8 cellular contexts compared by ENCODE assay signal in the genomic region with DNA sequence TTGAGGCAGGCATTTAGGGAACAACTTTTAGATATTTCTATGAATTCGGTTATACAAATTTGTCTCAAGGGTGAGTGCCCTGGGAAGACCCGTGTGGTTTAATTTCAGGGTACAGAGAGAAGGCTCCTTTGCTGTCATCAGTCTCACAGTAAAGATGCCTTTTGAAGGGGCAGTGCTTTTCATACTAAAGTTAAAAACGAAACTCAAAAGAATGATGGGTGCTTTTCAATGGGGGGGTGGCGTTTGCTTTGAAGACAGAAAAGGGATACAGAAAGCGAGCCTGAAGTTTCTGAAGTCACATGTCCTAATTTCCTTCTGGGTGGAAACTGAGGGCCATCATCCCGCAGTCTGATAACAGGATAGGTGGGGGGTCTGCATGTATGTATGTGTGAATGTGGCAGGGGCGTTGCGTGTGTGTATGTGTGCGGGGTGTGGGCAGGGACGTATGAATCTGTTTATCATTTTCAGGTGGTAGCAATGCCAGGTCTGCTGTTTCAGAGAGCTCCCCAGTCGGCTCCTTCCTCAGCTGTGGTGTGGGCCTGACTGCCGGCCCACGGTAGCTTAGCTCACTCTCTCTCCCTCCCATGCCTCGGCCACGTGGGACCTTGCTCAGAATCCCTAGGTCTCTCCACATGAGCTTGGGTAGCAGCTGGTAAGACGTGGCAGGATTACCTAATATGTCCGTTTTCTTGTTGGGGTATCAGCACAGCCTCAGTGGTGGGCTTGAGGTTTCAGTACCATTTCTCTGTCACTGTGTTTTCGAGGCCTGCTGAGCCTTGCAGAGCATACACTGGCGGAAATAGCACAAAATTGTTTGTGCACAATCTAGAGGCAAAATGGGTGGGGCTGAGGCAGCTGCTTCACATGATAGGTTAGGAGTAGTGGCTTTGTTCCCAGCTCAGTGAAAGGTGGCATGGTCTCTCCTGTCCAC. TPM values are rescaled to one million over a fixed set of nuclear protein-coding genes. Genes with fewer than 3 reads are reported as not detected.
DNase-seq lines count a peak whose midpoint lies in the region; ATAC-seq, FAIRE-seq and TF ChIP-seq lines count a peak whose summit lies in the region.

No MANE protein-coding gene starts in this region.

- ATAC-seq in GM21360 (IDR thresholded peaks at IDR 0.05; ENCODE audit: unreplicated experiment) (peak; percentile 29), GM12878 (peak; percentile 43)

- H3K79me2 ChIP-seq in GM12878 (ENCODE audit: control insufficient read depth, insufficient read depth, low read length) = no peaks in the 10 kb centered on the region

- intact Hi-C loops in GM12878 (cut with micrococcal nuclease; ENCODE audit: unreplicated experiment) = no loop called here
- intact Hi-C loops in sigmoid colon (cut with DNase I) = no loop called here

- CTCF ChIA-PET in GM12878 (lab: Yijun Ruan, JAX) = interaction anchor here (0.6 to 1.9 kb wide), 6 partner anchors 16 to 1737 kb away, joined by 3 to 8 read pairs (median 3); no protein-coding TSS in a partner anchor

- SMC1A ChIA-PET in GM12878 (lab: Charles Lee; ENCODE audit: uncharacterized antibody, unreplicated experiment) = interaction anchor here (0.9 to 1.9 kb wide), 2 partner anchors 12 to 14 kb away, joined by 3 to 4 read pairs; no protein-coding TSS in a partner anchor

- H3K9me3 ChIP-seq in GM12878 (replicated peaks; ENCODE audit: control insufficient read depth, insufficient read depth, low read length) (no peaks in the 10 kb centered on the region; the same call in 2 of the 3 replicates), sigmoid colon (no peaks in the 10 kb centered on the region)

- POLR2A ChIA-PET in GM12878 (lab: Charles Lee) = no interaction called here

- TF ChIP-seq CTCF in GM12878 (IDR thresholded peaks at IDR 0.05 in 2 of 3, conservative IDR thresholded peaks at IDR 0.05 in 1 of 3; ENCODE audit: control insufficient read depth in 2 of 3, extremely low read depth in 1 of 3, insufficient read depth in 1 of 3, low read depth in 3 of 3, low read length in 3 of 3) (no peak), sigmoid colon (IDR thresholded peaks at IDR 0.05) (no peak), D721Med (IDR thresholded peaks at IDR 0.05; ENCODE audit: insufficient read depth, missing control alignments) (no peak)

- H4K20me1 ChIP-seq in GM12878 (ENCODE audit: control insufficient read depth, insufficient read depth) = no peaks in the 10 kb centered on the region

- H3K36me3 ChIP-seq in GM12878 (ENCODE audit: control insufficient read depth in 2 of 2, insufficient read depth in 2 of 2, low read length in 1 of 2) = no peaks in the 10 kb centered on the region
- H3K36me3 ChIP-seq in sigmoid colon = no peaks in the 10 kb centered on the region

- TF ChIP-seq EP300 in GM12878 (IDR thresholded peaks at IDR 0.05; ENCODE audit: borderline replicate concordance in 1 of 2, control insufficient read depth in 1 of 2, low read depth in 2 of 2, low read length in 2 of 2) (no peak), sigmoid colon (IDR thresholded peaks at IDR 0.05) (no peak)

- H3K27me3 ChIP-seq in GM12878 (replicated peaks in 1 of 2; ENCODE audit: control insufficient read depth in 2 of 2, insufficient read depth in 2 of 2, low read length in 1 of 2) (peaks cover 0 to 10% of the 10 kb centered on the region in 2 experiments; a peak in 3 of 4 replicates), sigmoid colon (no peaks in the 10 kb centered on the region)

- WGBS in GM12878 (ENCODE audit: insufficient coverage, insufficient replicate concordance, low lambda C conversion rate, missing lambda C conversion rate) = 3% methylated on average over 19 of the region's 19 CpGs
- WGBS in sigmoid colon, 2 donors = 60 to 79% methylated on average over 19 of the region's 19 CpGs

- no peak overlapping the region for H2AFZ ChIP-seq in GM12878 (ENCODE audit: control insufficient read depth, low read depth, low read length)

- peak overlapping the region; percentile 29 for H3K27ac ChIP-seq in GM12878 (ENCODE audit: control insufficient read depth, insufficient read depth)
- peak overlapping the region in 2 of 4 donors; percentile 57 to 68 for H3K27ac ChIP-seq in sigmoid colon

- FAIRE-seq in GM12878 (lab: Jason Lieb, UNC) (no peak), D721Med (lab: Jason Lieb, UNC) (no peak)

- in situ Hi-C loops in GM12878 (cut with MboI) = no loop called here

- no peak for TF ChIP-seq RAD21 in GM12878 (IDR thresholded peaks at IDR 0.05; ENCODE audit: insufficient read depth, low read depth, low read length)

- TF ChIP-seq POLR2A in GM12878 (IDR thresholded peaks at IDR 0.05; ENCODE audit: low read depth, low read length) (peak; percentile 26; the same call in 1 of the 2 replicates), sigmoid colon (IDR thresholded peaks at IDR 0.05) (no peak)

- RAD21 ChIA-PET in GM12878 (lab: Charles Lee; ENCODE audit: unreplicated experiment) = interaction anchor here (1.2 kb wide), 1 partner anchor 16 kb away, joined by 4 read pairs; no protein-coding TSS in a partner anchor

- no peak overlapping the region for H3K9ac ChIP-seq in GM12878 (ENCODE audit: control insufficient read depth, insufficient read depth, low read length)

- DNase-seq in NCI-H2029 (lab: John Stamatoyannopoulos, UW) = peak; percentile 80
- DNase-seq in GM12878 (ENCODE audit: low read depth, low spot score) = no peak
- DNase-seq in stimulated activated naive CD4-positive, alpha-beta T cell (lab: John Stamatoyannopoulos, UW) = peak; percentile 25 to 61 (median 40)
- no peak for DNase-seq in cerebellum (ENCODE audit: low spot score)
- DNase-seq in sigmoid colon = no peak
- DNase-seq in D721Med (ENCODE audit: insufficient read length, low spot score) = no peak
- no peak for DNase-seq in T-helper 9 cell

- H3K4me1 ChIP-seq in GM12878 (ENCODE audit: control insufficient read depth, insufficient read depth, low read length) = peaks cover 63% of the 10 kb centered on the region
- H3K4me1 ChIP-seq in sigmoid colon = peaks cover 0 to 63% (median 39%) of the 10 kb centered on the region in 4 donors

- H3K4me2 ChIP-seq in GM12878 (ENCODE audit: control insufficient read depth, insufficient read depth) = peak overlapping the region; percentile 46

- H3K4me3 ChIP-seq in GM12878 = peak overlapping the region; percentile 14; the same call in 1 of the 2 replicates
- no peak overlapping the region for H3K4me3 ChIP-seq in sigmoid colon

- no TSS peak for BruUV-seq in GM12878 (replicated peaks; lab: Mats Ljungman, UMichigan)

TF ChIP-seq in GM12878, 131 proteins besides CTCF, POLR2A, EP300 and RAD21:
- TF ChIP-seq TAF1 (IDR thresholded peaks at IDR 0.05; ENCODE audit: borderline replicate concordance, low read depth, low read length) = no peak
- 0 out of 4 replicates have a peak, but pooled peaks have one; percentile 11 to 23 for TF ChIP-seq SRF (IDR thresholded peaks at IDR 0.05; ENCODE audit: low read depth in 2 of 2, low read length in 2 of 2)
- TF ChIP-seq, protein P1, sequence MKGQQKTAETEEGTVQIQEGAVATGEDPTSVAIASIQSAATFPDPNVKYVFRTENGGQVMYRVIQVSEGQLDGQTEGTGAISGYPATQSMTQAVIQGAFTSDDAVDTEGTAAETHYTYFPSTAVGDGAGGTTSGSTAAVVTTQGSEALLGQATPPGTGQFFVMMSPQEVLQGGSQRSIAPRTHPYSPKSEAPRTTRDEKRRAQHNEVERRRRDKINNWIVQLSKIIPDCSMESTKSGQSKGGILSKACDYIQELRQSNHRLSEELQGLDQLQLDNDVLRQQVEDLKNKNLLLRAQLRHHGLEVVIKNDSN (IDR thresholded peaks at IDR 0.05; ENCODE audit: borderline replicate concordance, extremely low read length, insufficient read depth, low read depth, low read length) = peak; percentile 42
- no peak for TF ChIP-seq KLF5 (IDR thresholded peaks at IDR 0.05; ENCODE audit: partially characterized antibody)
TF ChIP-seq in GM12878: peak in this region for 2.

RNA-seq across cellular contexts. Expression of gene ARHGAP25, which starts 32.7 kb away (rescaled TPM):
- not detected in 2 replicates for total RNA-seq in GM12878 (2013; cell fraction: nucleolus; rRNA removed)
- total RNA-seq in GM12878 (2014; rRNA removed) = 0.51 and 0.93 TPM in 2 replicates
- total RNA-seq in GM12878 (2014; rRNA removed; fragmentation: Illumina TruSeq; extraction: Trizol) = 0.89 and 0.97 TPM in 2 replicates
- 0.56 and 1.0 TPM in 2 replicates for total RNA-seq in GM12878 (2021)
- polyA plus RNA-seq in GM12878 (2011; ENCODE audit: low read depth) = 3.8 TPM
- 0.13 and 0.15 TPM in 2 replicates for polyA plus RNA-seq in GM12878 (2011; rRNA removed)
- polyA plus RNA-seq in GM12878 (2011; cell fraction: cytosol; rRNA removed) = 0.07 and 0.10 TPM in 2 replicates
- polyA plus RNA-seq in GM12878 (2011; cell fraction: nucleus; rRNA removed) = 0.13 and 0.20 TPM in 2 replicates
- polyA plus RNA-seq in GM12878 (2012) = 2.9 and 5.5 TPM in 2 replicates
- 0.65 and 0.96 TPM in 2 replicates for polyA plus RNA-seq in GM12878 (2014; fragmentation: Illumina TruSeq; extraction: Trizol)
- polyA plus RNA-seq in GM12878 (2014; fragmentation: Nextera tagmentation; extraction: Ambion mirVana) = under 1 TPM; 0.40 to 0.42 TPM
- polyA plus RNA-seq in GM12878 (2014; rRNA removed) = 0.38 and 1.0 TPM in 2 replicates
- under 1 TPM; 0.37 to 0.39 TPM for polyA plus RNA-seq in GM12878 (2016; fragmentation: Nextera tagmentation; extraction: Ambion mirVana)
- polyA minus RNA-seq in GM12878 (2011; rRNA and poly(A)+ RNA removed) = 0.29 TPM in 1 of 2 replicates, not detected in the other
- polyA minus RNA-seq in GM12878 (2011; cell fraction: cytosol; rRNA and poly(A)+ RNA removed) = not detected in 2 replicates
- polyA minus RNA-seq in GM12878 (2011; cell fraction: nucleus; rRNA and poly(A)+ RNA removed) = 0.24 TPM in 1 of 2 replicates, not detected in the other
- 0.82 TPM for total RNA-seq in cerebellum
- total RNA-seq in sigmoid colon = 1 to 10 TPM; 2.6 to 6.4 (median 5.7) TPM
- 10 to 100 TPM in 1 of 3 donors, 1 to 10 TPM in 2; 2.8 to 18.1 (median 7.2) TPM for polyA plus RNA-seq in sigmoid colon

Comparison
In these comparisons a context has a peak if more than half of its experiments do, and no peak if none do; other contexts are left out.
1. DNase-seq: peak in NCI-H2029 (single experiment) and stimulated activated naive CD4-positive, alpha-beta T cell (6 of 6); none in GM12878 (single experiment), cerebellum (single experiment), sigmoid colon (single experiment), D721Med (single experiment) and T-helper 9 cell (single experiment).